23 cellular contexts compared by ENCODE assay signal in genomic region chr7:21758286-21758685, GRCh38.
DNase-seq lines count a peak whose midpoint lies in the region; ATAC-seq and TF ChIP-seq lines count a peak whose summit lies in the region.
"Had no signal": no experiment of that assay in that cellular context is flagged by ENCODE, and none has a peak within 500 bp of the region (broad histone marks: within the 10 kb centered on the region; RNA-seq: fewer than 3 reads in every experiment).

No MANE protein-coding gene starts in this region.

- peaks cover 26% of the 10 kb centered on the region for H3K4me1 ChIP-seq in cardiac muscle cell (ENCODE audit: low read depth)
- no peaks in the 10 kb centered on the region for H3K4me1 ChIP-seq in left lung
- peaks cover 11% of the 10 kb centered on the region for H3K4me1 ChIP-seq in parathyroid adenoma
- H3K4me1 ChIP-seq: A549; BLaER1 treated with 17β-estradiol and CSF1 and Interleukin-3, amounts not matched to agents 10 nM and 100 nM had no signal

- H3K9ac ChIP-seq in parathyroid adenoma = no peak overlapping the region
- H3K9ac ChIP-seq: BLaER1 treated with 17β-estradiol and CSF1 and Interleukin-3, amounts not matched to agents 10 nM and 100 nM had no signal

- no peak for ATAC-seq in Right ventricle myocardium superior (ENCODE audit: poor library complexity)
- ATAC-seq in left lung = peak; percentile 41
- ATAC-seq: A549; CD8-positive, alpha-beta T cell; GM12878 had no signal

- H3K4me3 Mint-ChIP-seq in chondrocyte (ENCODE audit: unreplicated experiment) = no peak overlapping the region
- H3K4me3 Mint-ChIP-seq: B cell; CD4-positive, alpha-beta T cell; CD8-positive, alpha-beta T cell had no signal

- no peaks in the 10 kb centered on the region for H3K36me3 ChIP-seq in cardiac muscle cell
- no peaks in the 10 kb centered on the region for H3K36me3 ChIP-seq in left lung
- H3K36me3 ChIP-seq in parathyroid adenoma (ENCODE audit: control insufficient read depth, insufficient read depth, low read length) = peaks cover 8% of the 10 kb centered on the region
- H3K36me3 ChIP-seq: BLaER1 treated with 17β-estradiol and CSF1 and Interleukin-3, amounts not matched to agents 10 nM and 100 nM had no signal

- H3K4me3 ChIP-seq in cardiac muscle cell (no peak overlapping the region), left lung (no peak overlapping the region), parathyroid adenoma (ENCODE audit: low read depth, low read length) (no peak overlapping the region)
- H3K4me3 ChIP-seq: A549; BLaER1 treated with 17β-estradiol and CSF1 and Interleukin-3, amounts not matched to agents 10 nM and 100 nM; GM12878 had no signal

- H3K4me1 Mint-ChIP-seq in chondrocyte (ENCODE audit: low read depth) = no peaks in the 10 kb centered on the region
- H3K4me1 Mint-ChIP-seq: B cell had no signal

- H3K9me3 ChIP-seq in cardiac muscle cell (ENCODE audit: low read depth) = no peaks in the 10 kb centered on the region
- H3K9me3 ChIP-seq in left lung = no peaks in the 10 kb centered on the region
- no peaks in the 10 kb centered on the region for H3K9me3 ChIP-seq in parathyroid adenoma (ENCODE audit: control insufficient read depth, low read length)
- H3K9me3 ChIP-seq: A549; BLaER1 treated with 17β-estradiol and CSF1 and Interleukin-3, amounts not matched to agents 10 nM and 100 nM had no signal

- H3K4me2 ChIP-seq in parathyroid adenoma (ENCODE audit: low read length) = peak overlapping the region; percentile 13
- H3K4me2 ChIP-seq: A549; BLaER1 treated with 17β-estradiol and CSF1 and Interleukin-3, amounts not matched to agents 10 nM and 100 nM had no signal

- no peak for TF ChIP-seq CTCF in cardiac muscle cell (IDR thresholded peaks at IDR 0.05; ENCODE audit: low read depth, low read length)
- TF ChIP-seq CTCF in left lung (IDR thresholded peaks at IDR 0.05) = no peak
- no peak for TF ChIP-seq CTCF in parathyroid adenoma (IDR thresholded peaks at IDR 0.05)
- TF ChIP-seq CTCF in chondrocyte (IDR thresholded peaks at IDR 0.05) = no peak

- H2AFZ ChIP-seq in parathyroid adenoma = no peak overlapping the region

- DNase-seq in cardiac muscle cell (ENCODE audit: low read depth in 1 of 2, low spot score in 1 of 2) = peak in 1 of 2 donors; percentile 18
- no peak for DNase-seq in Right ventricle myocardium superior
- DNase-seq in left lung = no peak
- DNase-seq in chondrocyte (ENCODE audit: low spot score) = no peak
- DNase-seq in NCI-H2227 (lab: John Stamatoyannopoulos, UW; ENCODE audit: unreplicated experiment) = no peak
- no peak for DNase-seq in islet precursor cell
- DNase-seq: AML-193; CD4-positive, alpha-beta T cell; CD8-positive, alpha-beta T cell; DMS 273 treated with DMSO at 0.1 percent for 48 hours; DMS153; DMS53; DMS79; DND-41; EL; GDM1 had no signal

- H3K27me3 Mint-ChIP-seq in chondrocyte (ENCODE audit: low read depth) = peaks cover 11% of the 10 kb centered on the region

- no peak overlapping the region for H3K27ac Mint-ChIP-seq in chondrocyte (ENCODE audit: unreplicated experiment)
- H3K27ac Mint-ChIP-seq: B cell; CD4-positive, alpha-beta T cell; CD8-positive, alpha-beta T cell had no signal

- H3K79me2 ChIP-seq in parathyroid adenoma = no peaks in the 10 kb centered on the region

- H3K27me3 ChIP-seq in cardiac muscle cell (no peaks in the 10 kb centered on the region), left lung (no peaks in the 10 kb centered on the region), parathyroid adenoma (ENCODE audit: control insufficient read depth, insufficient read depth, low read length) (no peaks in the 10 kb centered on the region)
- H3K27me3 ChIP-seq: BLaER1 treated with 17β-estradiol and CSF1 and Interleukin-3, amounts not matched to agents 10 nM and 100 nM had no signal

- peak overlapping the region; percentile 70 for H3K27ac ChIP-seq in cardiac muscle cell
- no peak overlapping the region for H3K27ac ChIP-seq in left lung
- peak overlapping the region; percentile 34 for H3K27ac ChIP-seq in parathyroid adenoma
- H3K27ac ChIP-seq: 22Rv1; A549; BLaER1 treated with 17β-estradiol and CSF1 and Interleukin-3, amounts not matched to agents 10 nM and 100 nM; C4-2B had no signal

- H3K36me3 Mint-ChIP-seq in chondrocyte (ENCODE audit: low read depth) = no peaks in the 10 kb centered on the region
- H3K36me3 Mint-ChIP-seq: CD8-positive, alpha-beta T cell had no signal

- intact Hi-C loops in Right ventricle myocardium superior (cut with DNase I) (no loop called here), left lung (cut with DNase I) (no loop called here)

- H3K9me3 Mint-ChIP-seq in chondrocyte (ENCODE audit: low read depth) = no peaks in the 10 kb centered on the region
- H3K9me3 Mint-ChIP-seq: CD4-positive, alpha-beta T cell; CD8-positive, alpha-beta T cell had no signal

Comparison
In these comparisons a context has a peak if more than half of its experiments do, and no peak if none do; other contexts are left out.
1. H3K27ac ChIP-seq: peak in cardiac muscle cell (single experiment) and parathyroid adenoma (single experiment); none in left lung (0 of 2).